In the genomic region with DNA sequence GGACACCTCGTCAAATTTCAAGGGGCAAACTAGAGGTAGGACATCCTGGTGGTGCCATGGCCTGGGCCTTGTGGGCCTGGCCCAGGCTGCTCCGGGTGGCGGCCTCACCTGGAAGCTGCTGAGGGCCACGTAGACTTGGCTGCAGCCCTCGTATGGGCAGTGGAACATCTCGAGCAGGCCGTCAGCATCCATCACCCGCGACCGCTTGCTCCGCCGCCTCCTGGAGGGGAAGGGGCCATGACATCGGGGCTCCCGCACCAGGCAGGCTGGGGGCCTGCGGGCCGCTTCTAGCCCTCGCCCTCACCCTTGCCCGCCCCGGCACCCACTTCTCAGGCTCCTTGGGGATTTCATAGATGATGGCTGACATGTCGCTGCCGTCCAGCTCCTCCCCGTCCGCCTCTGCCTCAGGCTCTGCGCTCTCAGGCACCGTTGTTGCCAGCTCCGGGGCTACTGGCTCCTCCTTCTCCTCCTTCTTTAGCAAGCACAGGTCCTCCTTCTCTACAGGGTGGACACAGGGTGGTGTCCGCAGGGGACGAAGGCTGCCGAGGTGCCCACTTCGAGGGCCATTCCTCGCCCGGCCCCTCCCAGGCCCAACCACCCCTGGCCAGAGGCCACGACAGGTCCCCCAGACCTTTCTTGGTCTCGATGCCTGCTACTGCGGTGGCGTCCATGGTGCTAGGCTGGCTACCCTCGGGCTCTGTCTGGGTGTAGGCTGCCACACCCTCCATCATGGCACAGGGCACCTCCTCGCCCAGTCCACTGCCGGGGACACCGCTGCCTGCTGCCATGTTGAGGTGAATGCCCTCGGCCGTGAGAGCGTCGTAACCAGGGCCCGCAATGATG, we compare ENCODE assay signal across 1 cellular context.
TF ChIP-seq lines count a peak whose summit lies in the region.

No MANE protein-coding gene starts in this region.

TF ChIP-seq in HepG2, 621 proteins besides CTCF, POLR2A, EP300 and RAD21:
- TF ChIP-seq AGO2 (optimal IDR thresholded peaks at IDR 0.05; ENCODE audit: low read depth, low read length), result peak; percentile 42
- TF ChIP-seq HNF4G (IDR thresholded peaks at IDR 0.05; ENCODE audit: borderline replicate concordance, low read depth, low read length), result no peak
- TF ChIP-seq HNF4G (CRISPR knock-in tag; IDR thresholded peaks at IDR 0.05; ENCODE audit: borderline replicate concordance, low read depth), result no peak
- TF ChIP-seq CCAR2 (optimal IDR thresholded peaks at IDR 0.05; ENCODE audit: low read depth, low read length), result no peak
- TF ChIP-seq RORA (CRISPR knock-in tag; IDR thresholded peaks at IDR 0.05), result no peak
- TF ChIP-seq, protein P1, sequence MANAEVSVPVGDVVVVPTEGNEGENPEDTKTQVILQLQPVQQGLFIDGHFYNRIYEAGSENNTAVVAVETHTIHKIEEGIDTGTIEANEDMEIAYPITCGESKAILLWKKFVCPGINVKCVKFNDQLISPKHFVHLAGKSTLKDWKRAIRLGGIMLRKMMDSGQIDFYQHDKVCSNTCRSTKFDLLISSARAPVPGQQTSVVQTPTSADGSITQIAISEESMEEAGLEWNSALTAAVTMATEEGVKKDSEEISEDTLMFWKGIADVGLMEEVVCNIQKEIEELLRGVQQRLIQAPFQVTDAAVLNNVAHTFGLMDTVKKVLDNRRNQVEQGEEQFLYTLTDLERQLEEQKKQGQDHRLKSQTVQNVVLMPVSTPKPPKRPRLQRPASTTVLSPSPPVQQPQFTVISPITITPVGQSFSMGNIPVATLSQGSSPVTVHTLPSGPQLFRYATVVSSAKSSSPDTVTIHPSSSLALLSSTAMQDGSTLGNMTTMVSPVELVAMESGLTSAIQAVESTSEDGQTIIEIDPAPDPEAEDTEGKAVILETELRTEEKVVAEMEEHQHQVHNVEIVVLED (CRISPR knock-in tag; IDR thresholded peaks at IDR 0.05; ENCODE audit: borderline replicate concordance), result no peak
- TF ChIP-seq HNRNPL (IDR thresholded peaks at IDR 0.05; ENCODE audit: low read depth, low read length), result 0 out of 2 replicates have a peak, but pooled peaks have one; percentile 12
- TF ChIP-seq GFI1 (CRISPR knock-in tag; IDR thresholded peaks at IDR 0.05; ENCODE audit: borderline replicate concordance), result no peak
- TF ChIP-seq POLR2AphosphoS5 (IDR thresholded peaks at IDR 0.05; ENCODE audit: low read depth, low read length), result no peak
- no peak for TF ChIP-seq ZNF747 (CRISPR knock-in tag; IDR thresholded peaks at IDR 0.05; ENCODE audit: borderline replicate concordance)
